ENCODE assay signal across 28 cellular contexts in genomic region chr13:110217811-110218210, GRCh38.
DNase-seq lines count a peak whose midpoint lies in the region; ATAC-seq and TF ChIP-seq lines count a peak whose summit lies in the region.
"Had no signal": no experiment of that assay in that cellular context is flagged by ENCODE, and none has a peak within 500 bp of the region (broad histone marks: within the 10 kb centered on the region; RNA-seq: fewer than 3 reads in every experiment).

No MANE protein-coding gene starts in this region.

- H3K36me3 ChIP-seq in A673 (ENCODE audit: insufficient read depth, low read length, poor library complexity, severe bottlenecking), result no peaks in the 10 kb centered on the region
- no peaks in the 10 kb centered on the region for H3K36me3 ChIP-seq in fibroblast of lung (ENCODE audit: control insufficient read depth, insufficient read depth, low read length)
- peaks cover 0 to 13% (median 0%) of the 10 kb centered on the region in 6 donors for H3K36me3 ChIP-seq in spleen
- peaks cover 0 to 13% (median 0%) of the 10 kb centered on the region in 4 donors for H3K36me3 ChIP-seq in upper lobe of left lung
- H3K36me3 ChIP-seq: breast epithelium, upper lobe of right lung had no signal

- H3K4me1 ChIP-seq in A673 (ENCODE audit: insufficient read depth, low read length, poor library complexity, severe bottlenecking) (peaks cover 28% of the 10 kb centered on the region), fibroblast of lung (ENCODE audit: control insufficient read depth, extremely low read depth, insufficient read depth, low read length) (peaks cover 32% of the 10 kb centered on the region), spleen (peaks cover 0 to 59% (median 22%) of the 10 kb centered on the region in 6 donors), upper lobe of left lung (peaks cover 19 to 36% (median 25%) of the 10 kb centered on the region in 4 donors)
- H3K4me1 ChIP-seq: breast epithelium, pancreas had no signal

- no peak overlapping the region for H3K27ac Mint-ChIP-seq in activated T-helper 17 cell treated with anti-CD3 and anti-CD28 coated beads, Interleukin-2, amount 50 U/mL, for 72 hours
- H3K27ac Mint-ChIP-seq: activated CD4-positive, alpha-beta memory T cell treated with anti-CD3 and anti-CD28 coated beads, Interleukin-2, amount 10 ng/mL, durations not matched to agents 7 days and 5 days; activated naive CD4-positive, alpha-beta T cell treated with anti-CD3 and anti-CD28 coated beads, Interleukin-2, amount 10 ng/mL, durations not matched to agents 7 days and 5 days; B cell; CD4-positive, alpha-beta memory T cell; immature natural killer cell; stimulated activated naive CD8-positive, alpha-beta T cell treated with anti-CD3 and anti-CD28 coated beads, Interleukin-15, amount 100 ng/mL, for 72 hours had no signal

- H3K9ac ChIP-seq in fibroblast of lung (ENCODE audit: insufficient read depth, low read length), result no peak overlapping the region

- H3K4me1 Mint-ChIP-seq in activated T-helper 17 cell treated with anti-CD3 and anti-CD28 coated beads, Interleukin-2, amount 50 U/mL, for 72 hours, result no peaks in the 10 kb centered on the region
- H3K4me1 Mint-ChIP-seq: activated CD4-positive, alpha-beta memory T cell treated with anti-CD3 and anti-CD28 coated beads, Interleukin-2, amount 10 ng/mL, durations not matched to agents 7 days and 5 days; activated naive CD4-positive, alpha-beta T cell treated with anti-CD3 and anti-CD28 coated beads, Interleukin-2, amount 10 ng/mL, durations not matched to agents 7 days and 5 days; B cell; CD4-positive, alpha-beta memory T cell; immature natural killer cell; stimulated activated naive CD8-positive, alpha-beta T cell treated with anti-CD3 and anti-CD28 coated beads, Interleukin-15, amount 100 ng/mL, for 72 hours had no signal

- H3K4me3 ChIP-seq in A673 (ENCODE audit: low read depth, low read length, poor library complexity, severe bottlenecking) (no peak overlapping the region), fibroblast of lung (replicated peaks in 1 of 4; ENCODE audit: control extremely low read depth in 1 of 4, insufficient read depth in 1 of 4, low read depth in 3 of 4, low read length in 4 of 4) (no peak overlapping the region), spleen (no peak overlapping the region), upper lobe of left lung (no peak overlapping the region)
- H3K4me3 ChIP-seq: breast epithelium, GM23248, pancreas, upper lobe of right lung had no signal

- peak overlapping the region; percentile 31 for H3K27ac ChIP-seq in A673 (ENCODE audit: low read depth, low read length, poor library complexity, severe bottlenecking)
- peak overlapping the region; percentile 46 for H3K27ac ChIP-seq in caudate nucleus (ENCODE audit: low read depth, low read length)
- H3K27ac ChIP-seq in fibroblast of lung (ENCODE audit: insufficient read depth, low read length), result peak overlapping the region; percentile 50
- peak overlapping the region in 6 of 8 donors; percentile 35 to 77 (median 72) for H3K27ac ChIP-seq in spleen
- H3K27ac ChIP-seq in upper lobe of left lung, result peak overlapping the region in 2 of 4 donors; percentile 8 to 67
- H3K27ac ChIP-seq: pancreas, upper lobe of right lung had no signal

- no peak overlapping the region for H3K4me2 ChIP-seq in fibroblast of lung (ENCODE audit: extremely low read depth, insufficient read depth, low read length)

- POLR2A ChIA-PET in A673 (lab: Charles Lee; ENCODE audit: low non-redundant PET), result no interaction called here

- H3K79me2 ChIP-seq in fibroblast of lung (ENCODE audit: control insufficient read depth, insufficient read depth, low read length), result peaks cover 12% of the 10 kb centered on the region

- no peaks in the 10 kb centered on the region for H4K20me1 ChIP-seq in fibroblast of lung (ENCODE audit: control insufficient read depth, extremely low read depth, insufficient read depth, low read length)

- CTCF ChIA-PET in A673 (lab: Charles Lee), result no interaction called here

- 68 to 87% (median 85%) methylated on average over 2 of the region's 2 CpGs for WGBS in spleen, 5 donors
- WGBS in upper lobe of left lung, 2 donors, result 78 to 81% methylated on average over 2 of the region's 2 CpGs

- peaks cover 16% of the 10 kb centered on the region for H3K27me3 Mint-ChIP-seq in activated T-helper 17 cell treated with anti-CD3 and anti-CD28 coated beads, Interleukin-2, amount 50 U/mL, for 72 hours

- no peak overlapping the region for H3K4me3 Mint-ChIP-seq in activated T-helper 17 cell treated with anti-CD3 and anti-CD28 coated beads, Interleukin-2, amount 50 U/mL, for 72 hours
- H3K4me3 Mint-ChIP-seq: activated CD4-positive, alpha-beta memory T cell treated with anti-CD3 and anti-CD28 coated beads, Interleukin-2, amount 10 ng/mL, durations not matched to agents 7 days and 5 days; activated naive CD4-positive, alpha-beta T cell treated with anti-CD3 and anti-CD28 coated beads, Interleukin-2, amount 10 ng/mL, durations not matched to agents 7 days and 5 days; B cell; CD4-positive, alpha-beta memory T cell; immature natural killer cell; stimulated activated naive CD8-positive, alpha-beta T cell treated with anti-CD3 and anti-CD28 coated beads, Interleukin-15, amount 100 ng/mL, for 72 hours had no signal

- H3K27me3 ChIP-seq in A673 (replicated peaks; ENCODE audit: insufficient read depth, low read depth, low read length, poor library complexity) (no peaks in the 10 kb centered on the region), fibroblast of lung (ENCODE audit: control insufficient read depth, insufficient read depth, low read length) (no peaks in the 10 kb centered on the region), spleen (replicated peaks in 1 of 7) (peaks cover 0 to 13% (median 0%) of the 10 kb centered on the region in 7 donors), upper lobe of left lung (no peaks in the 10 kb centered on the region)
- H3K27me3 ChIP-seq: breast epithelium, pancreas, upper lobe of right lung had no signal

- H3K9me3 ChIP-seq in A673 (ENCODE audit: low read depth, low read length, poor library complexity, severe bottlenecking), result no peaks in the 10 kb centered on the region
- no peaks in the 10 kb centered on the region for H3K9me3 ChIP-seq in fibroblast of lung (ENCODE audit: control insufficient read depth, insufficient read depth, low read depth, low read length)
- H3K9me3 ChIP-seq in spleen, result no peaks in the 10 kb centered on the region
- no peaks in the 10 kb centered on the region for H3K9me3 ChIP-seq in upper lobe of left lung
- H3K9me3 ChIP-seq: breast epithelium, pancreas, upper lobe of right lung had no signal

- no peak for TF ChIP-seq CTCF in A673 (conservative IDR thresholded peaks at IDR 0.05; ENCODE audit: low read depth, low read length)
- no peak for TF ChIP-seq CTCF in fibroblast of lung (conservative IDR thresholded peaks at IDR 0.05 in 1 of 2, IDR thresholded peaks at IDR 0.05 in 1 of 2; ENCODE audit: low read depth in 1 of 2, low read length in 2 of 2)
- TF ChIP-seq CTCF in spleen (IDR thresholded peaks at IDR 0.05 in 8 of 11, conservative IDR thresholded peaks at IDR 0.05 in 3 of 11), result no peak
- TF ChIP-seq CTCF in GM10266 (IDR thresholded peaks at IDR 0.05; ENCODE audit: control insufficient read depth, insufficient read depth, low read depth, missing control alignments), result no peak
- no peak for TF ChIP-seq CTCF in upper lobe of left lung (IDR thresholded peaks at IDR 0.05)

- no peak for TF ChIP-seq EP300 in upper lobe of left lung (IDR thresholded peaks at IDR 0.05)

- no peak for ATAC-seq in upper lobe of left lung (ENCODE audit: low FRiP score in 2 of 2)
- no peak for ATAC-seq in activated T-helper 17 cell treated with anti-CD3 and anti-CD28 coated beads, Interleukin-2, amount 50 U/mL, for 72 hours (replicated peaks)
- ATAC-seq: HepG2; stimulated activated naive CD8-positive, alpha-beta T cell treated with anti-CD3 and anti-CD28 coated beads, Interleukin-15, amount 100 ng/mL, for 72 hours had no signal

- H3K36me3 Mint-ChIP-seq in activated T-helper 17 cell treated with anti-CD3 and anti-CD28 coated beads, Interleukin-2, amount 50 U/mL, for 72 hours (ENCODE audit: low read depth), result no peaks in the 10 kb centered on the region
- H3K36me3 Mint-ChIP-seq: activated naive CD4-positive, alpha-beta T cell treated with anti-CD3 and anti-CD28 coated beads, Interleukin-2, amount 10 ng/mL, durations not matched to agents 7 days and 5 days; CD4-positive, alpha-beta memory T cell; immature natural killer cell had no signal

- intact Hi-C loops in A673 (cut with micrococcal nuclease; ENCODE audit: unreplicated experiment), result loop anchor here (1.0 kb wide), 1 partner anchor 194 kb away; no protein-coding TSS in a partner anchor
- intact Hi-C loops in spleen (cut with DNase I; ENCODE audit: low total_unique reads), result no loop called here

- H2AFZ ChIP-seq in fibroblast of lung (ENCODE audit: low read length), result no peak overlapping the region
- H2AFZ ChIP-seq: GM23248 had no signal

- TF ChIP-seq POLR2A in spleen (IDR thresholded peaks at IDR 0.05) (no peak), upper lobe of left lung (IDR thresholded peaks at IDR 0.05) (no peak)

- no TSS peak for BruUV-seq in A673 (replicated peaks; lab: Mats Ljungman, UMichigan)

- H3K9me3 Mint-ChIP-seq in activated T-helper 17 cell treated with anti-CD3 and anti-CD28 coated beads, Interleukin-2, amount 50 U/mL, for 72 hours, result no peaks in the 10 kb centered on the region
- H3K9me3 Mint-ChIP-seq: activated CD4-positive, alpha-beta memory T cell treated with anti-CD3 and anti-CD28 coated beads, Interleukin-2, amount 10 ng/mL, durations not matched to agents 7 days and 5 days; activated naive CD4-positive, alpha-beta T cell treated with anti-CD3 and anti-CD28 coated beads, Interleukin-2, amount 10 ng/mL, durations not matched to agents 7 days and 5 days; CD4-positive, alpha-beta memory T cell; immature natural killer cell; stimulated activated naive CD8-positive, alpha-beta T cell treated with anti-CD3 and anti-CD28 coated beads, Interleukin-15, amount 100 ng/mL, for 72 hours had no signal

- no peak for DNase-seq in A673 (ENCODE audit: low spot score)
- DNase-seq in caudate nucleus (lab: John Stamatoyannopoulos, UW), result no peak
- no peak for DNase-seq in fibroblast of lung (ENCODE audit: low read depth in 2 of 2)
- DNase-seq in spleen, result no peak
- DNase-seq in GM10266 (ENCODE audit: extremely low spot score), result no peak
- no peak for DNase-seq in NCI-H345 treated with DMSO at 0.1 percent for 48 hours (lab: John Stamatoyannopoulos, UW; ENCODE audit: unreplicated experiment)
- DNase-seq in upper lobe of left lung, result no peak
- DNase-seq: activated CD4-positive, alpha-beta memory T cell treated with anti-CD3 and anti-CD28 coated beads, Interleukin-2, amount 10 ng/mL, durations not matched to agents 7 days and 5 days; activated CD8-positive, alpha-beta memory T cell treated with anti-CD3 and anti-CD28 coated beads, Interleukin-2, amount 50 U/mL, for 4 hours; activated naive CD4-positive, alpha-beta T cell treated with anti-CD3 and anti-CD28 coated beads, Interleukin-2, amount 10 ng/mL, durations not matched to agents 7 days and 5 days; amniotic stem cell; CD4-positive, alpha-beta memory T cell; GM23248; immature natural killer cell; Karpas-422; NCI-H1417 treated with DMSO at 0.1 percent for 48 hours; NCI-H2081; NCI-H446 treated with DMSO at 0.1 percent for 48 hours; NCI-H774; pancreas; retina; stimulated activated CD4-positive, alpha-beta T cell treated with anti-CD3 and anti-CD28 coated beads, Interleukin-2, amount 100 ng/mL, for 24 hours; stimulated activated naive CD8-positive, alpha-beta T cell treated with anti-CD3 and anti-CD28 coated beads, Interleukin-15, amount 100 ng/mL, for 72 hours; upper lobe of right lung had no signal
